In genomic region chr11:78346799-78347198, GRCh38 we compare ENCODE assay signal across 20 cellular contexts.
A peak's percentile ranks its signal among the peaks of the same experiment; 100 is the strongest.
DNase-seq lines count a peak whose midpoint lies in the region; ATAC-seq, FAIRE-seq and TF ChIP-seq lines count a peak whose summit lies in the region.
"Had no signal": no experiment of that assay in that cellular context is flagged by ENCODE, and none has a peak within 500 bp of the region (broad histone marks: within the 10 kb centered on the region; RNA-seq: fewer than 3 reads in every experiment).

No MANE protein-coding gene starts in this region.

- H3K4me1 ChIP-seq in A549 (peaks cover 18% of the 10 kb centered on the region), K562 (replicated peaks in 1 of 2; ENCODE audit: control insufficient read depth in 2 of 2, insufficient read depth in 2 of 2, low read length in 2 of 2) (peaks cover 2 to 60% of the 10 kb centered on the region in 2 experiments), MM.1S (ENCODE audit: low read length) (peaks cover 17% of the 10 kb centered on the region)

- H3K27me3 ChIP-seq in K562 (ENCODE audit: control insufficient read depth in 2 of 2, insufficient read depth in 2 of 2, low read length in 2 of 2) (no peaks in the 10 kb centered on the region), MM.1S (replicated peaks; ENCODE audit: insufficient read depth, low read length) (no peaks in the 10 kb centered on the region)
- H3K27me3 ChIP-seq: BLaER1 treated with 17β-estradiol and CSF1 and Interleukin-3, amounts not matched to agents 10 nM and 100 nM had no signal

- H3K9me2 ChIP-seq in MM.1S (replicated peaks; ENCODE audit: insufficient read depth, low read length): no peaks in the 10 kb centered on the region

- WGBS in A549 (ENCODE audit: missing lambda C conversion rate): 0% methylated on average over 1 of the region's 1 CpG
- WGBS in K562 (ENCODE audit: insufficient coverage, low coverage, missing lambda C conversion rate): 6% methylated on average over 1 of the region's 1 CpG

- H2AFZ ChIP-seq in K562 (ENCODE audit: low read depth, low read length) (no peak overlapping the region), MM.1S (ENCODE audit: low read length) (no peak overlapping the region)
- H2AFZ ChIP-seq: PC-9 had no signal

- peaks cover 36% of the 10 kb centered on the region for H3K4me1 Mint-ChIP-seq in memory B cell

- CTCF ChIA-PET in A549 (lab: Yijun Ruan, JAX) (no interaction called here), K562 (lab: Yijun Ruan, JAX; ENCODE audit: low intra/inter-chr PET ratio) (no interaction called here)

- POLR2A ChIA-PET in A549 (lab: Yijun Ruan, JAX): no interaction called here
- POLR2A ChIA-PET in K562 (lab: Yijun Ruan, JAX): interaction anchor here (1.3 to 2.4 kb wide), 2 partner anchors 12 to 69 kb away, joined by 4 to 7 read pairs; no protein-coding TSS in a partner anchor

- in situ Hi-C loops in K562 (cut with MboI): no loop called here

- intact Hi-C loops in K562 (cut with micrococcal nuclease): no loop called here

- no peak overlapping the region for H3K4me3 Mint-ChIP-seq in memory B cell
- H3K4me3 Mint-ChIP-seq: CD8-positive, alpha-beta T cell; H9 had no signal

- H4K20me1 ChIP-seq in K562 (replicated peaks; ENCODE audit: control insufficient read depth, insufficient read depth, low read length): no peaks in the 10 kb centered on the region
- H4K20me1 ChIP-seq in MM.1S (ENCODE audit: insufficient read depth, low read length): no peaks in the 10 kb centered on the region

- no peak for TF ChIP-seq EP300 in A549 (IDR thresholded peaks at IDR 0.05)
- no peak for TF ChIP-seq EP300 in K562 (IDR thresholded peaks at IDR 0.05; ENCODE audit: low read length)

- no TSS peak for BruUV-seq in K562 (replicated peaks; lab: Mats Ljungman, UMichigan)

- H3K9me3 Mint-ChIP-seq in memory B cell: no peaks in the 10 kb centered on the region
- H3K9me3 Mint-ChIP-seq: CD8-positive, alpha-beta T cell; H9 had no signal

- no peaks in the 10 kb centered on the region for H3K36me3 ChIP-seq in K562 (ENCODE audit: control insufficient read depth, insufficient read depth, low read length)
- no peaks in the 10 kb centered on the region for H3K36me3 ChIP-seq in MM.1S (replicated peaks; ENCODE audit: insufficient read depth, low read length)

- DNase-seq in A549 (ENCODE audit: low read depth in 1 of 2, low spot score in 1 of 2): peak in 1 of 2 experiments; percentile 39
- DNase-seq in EH (ENCODE audit: low read depth): peak; percentile 9
- DNase-seq in K562 (ENCODE audit: extremely low read depth in 1 of 4, low spot score in 3 of 4): no peak
- no peak for DNase-seq in memory B cell (ENCODE audit: low spot score in 2 of 2)
- DNase-seq in stimulated activated CD4-positive, alpha-beta T cell treated with anti-CD3 and anti-CD28 coated beads, Interleukin-2, amount 100 ng/mL, for 48 hours: no peak
- DNase-seq in MM.1S: no peak
- DNase-seq in HuH-7 (ENCODE audit: low spot score): no peak
- DNase-seq: Calu3; CD8-positive, alpha-beta T cell; DMS79; H9; NCI-H1417 treated with DMSO at 0.1 percent for 48 hours; NCI-H1930; NCI-H345; NCI-H524 treated with DMSO at 0.1 percent for 48 hours; PC-9; SIG-M5 had no signal

- H3K9me1 ChIP-seq in K562 (ENCODE audit: control insufficient read depth, insufficient read depth, low read length): no peaks in the 10 kb centered on the region

- FAIRE-seq in A549 (lab: Jason Lieb, UNC) (no peak), K562 (lab: Jason Lieb, UNC) (no peak)

- no peak overlapping the region for H3K9ac ChIP-seq in K562 (ENCODE audit: insufficient read depth in 1 of 2, low read depth in 2 of 2, low read length in 2 of 2)
- H3K9ac ChIP-seq in MM.1S (ENCODE audit: low read length): no peak overlapping the region
- H3K9ac ChIP-seq: BLaER1 treated with 17β-estradiol and CSF1 and Interleukin-3, amounts not matched to agents 10 nM and 100 nM had no signal

- no peaks in the 10 kb centered on the region for H3K9me3 ChIP-seq in A549
- no peaks in the 10 kb centered on the region for H3K9me3 ChIP-seq in K562 (replicated peaks; ENCODE audit: control insufficient read depth, insufficient read depth, low read depth, low read length)
- no peaks in the 10 kb centered on the region for H3K9me3 ChIP-seq in MM.1S (replicated peaks; ENCODE audit: insufficient read depth, low read length)

- TF ChIP-seq POLR2A in A549 (IDR thresholded peaks at IDR 0.05; ENCODE audit: low read length): no peak
- no peak for TF ChIP-seq POLR2A in K562 (conservative IDR thresholded peaks at IDR 0.05)

- ATAC-seq in A549: peak; percentile 58 to 65; a peak in 5 of 6 replicates
- no peak for ATAC-seq in K562
- ATAC-seq in memory B cell (ENCODE audit: low read depth): no peak
- ATAC-seq: CD8-positive, alpha-beta T cell; SK-N-SH treated with all-trans-retinoic acid at 6 μM for 48 hours had no signal

- H3K27me3 Mint-ChIP-seq in memory B cell: no peaks in the 10 kb centered on the region

- H3K36me3 Mint-ChIP-seq in memory B cell: peaks cover 5% of the 10 kb centered on the region
- H3K36me3 Mint-ChIP-seq: CD8-positive, alpha-beta T cell had no signal

- 0 out of 2 replicates have a peak, but pooled peaks cover 6% of the 10 kb centered on the region for H3F3A ChIP-seq in MM.1S (ENCODE audit: insufficient read depth, low read length)

- H3K79me2 ChIP-seq in K562 (ENCODE audit: control insufficient read depth, insufficient read depth, low read length): peaks cover 84% of the 10 kb centered on the region
- H3K79me2 ChIP-seq in MM.1S (ENCODE audit: low read length): no peaks in the 10 kb centered on the region

- no peak overlapping the region for H3K4me3 ChIP-seq in A549
- H3K4me3 ChIP-seq in K562: no peak overlapping the region
- no peak overlapping the region for H3K4me3 ChIP-seq in MM.1S (ENCODE audit: low read length)
- H3K4me3 ChIP-seq: BLaER1 treated with 17β-estradiol and CSF1 and Interleukin-3, amounts not matched to agents 10 nM and 100 nM; PC-9 had no signal

- peak overlapping the region; percentile 72 for H3K27ac Mint-ChIP-seq in memory B cell
- H3K27ac Mint-ChIP-seq: CD8-positive, alpha-beta T cell; H9 had no signal

- H3K4me2 ChIP-seq in A549 (peak overlapping the region; percentile 63), K562 (ENCODE audit: insufficient read depth, low read length) (no peak overlapping the region), MM.1S (ENCODE audit: low read depth, low read length) (no peak overlapping the region)
- H3K4me2 ChIP-seq: PC-9 had no signal

- no peak overlapping the region for H3K27ac ChIP-seq in A549
- H3K27ac ChIP-seq in K562 (ENCODE audit: extremely low read depth, low read depth, low read length): no peak overlapping the region; the same call in 2 of the 3 replicates
- H3K27ac ChIP-seq in MM.1S (ENCODE audit: low read length): no peak overlapping the region
- H3K27ac ChIP-seq: BLaER1 treated with 17β-estradiol and CSF1 and Interleukin-3, amounts not matched to agents 10 nM and 100 nM; PC-9; RWPE1 had no signal

- no peak for TF ChIP-seq CTCF in A549 (IDR thresholded peaks at IDR 0.05)
- TF ChIP-seq CTCF in K562 (IDR thresholded peaks at IDR 0.05 in 2 of 3, conservative IDR thresholded peaks at IDR 0.05 in 1 of 3; ENCODE audit: insufficient read depth in 2 of 3, low read depth in 1 of 3, low read length in 3 of 3): no peak
- TF ChIP-seq CTCF in MM.1S (IDR thresholded peaks at IDR 0.05; ENCODE audit: low read length): no peak

- TF ChIP-seq RAD21 in A549 (conservative IDR thresholded peaks at IDR 0.05 in 1 of 2, IDR thresholded peaks at IDR 0.05 in 1 of 2) (no peak), K562 (CRISPR knock-in tag; conservative IDR thresholded peaks at IDR 0.05 in 1 of 2, IDR thresholded peaks at IDR 0.05 in 1 of 2) (no peak)

TF ChIP-seq in A549, 52 proteins besides CTCF, POLR2A, EP300 and RAD21:
- TF ChIP-seq FOSL2 (IDR thresholded peaks at IDR 0.05) (no peak), FOSL2 (CRISPR knock-in tag; IDR thresholded peaks at IDR 0.05) (peak; percentile 27), HES2 (IDR thresholded peaks at IDR 0.05) (no peak)
TF ChIP-seq in A549: peak in this region for 1.

TF ChIP-seq in K562, 482 proteins besides CTCF, POLR2A, EP300 and RAD21:
- TF ChIP-seq PHF21A (IDR thresholded peaks at IDR 0.05; ENCODE audit: borderline replicate concordance, low read depth): no peak
- no peak for TF ChIP-seq BCL6 (CRISPR knock-in tag; IDR thresholded peaks at IDR 0.05)
- peak; percentile 89 for TF ChIP-seq PRDM10 (IDR thresholded peaks at IDR 0.05; ENCODE audit: partially characterized antibody)

Comparison
In these comparisons a context has a peak if more than half of its experiments do, and no peak if none do; other contexts are left out.
1. ATAC-seq: peak in A549 (2 of 2); none in K562 (single experiment) and memory B cell (single experiment).